Comparison of ENCODE assay signal across 24 cellular contexts in the genomic region with DNA sequence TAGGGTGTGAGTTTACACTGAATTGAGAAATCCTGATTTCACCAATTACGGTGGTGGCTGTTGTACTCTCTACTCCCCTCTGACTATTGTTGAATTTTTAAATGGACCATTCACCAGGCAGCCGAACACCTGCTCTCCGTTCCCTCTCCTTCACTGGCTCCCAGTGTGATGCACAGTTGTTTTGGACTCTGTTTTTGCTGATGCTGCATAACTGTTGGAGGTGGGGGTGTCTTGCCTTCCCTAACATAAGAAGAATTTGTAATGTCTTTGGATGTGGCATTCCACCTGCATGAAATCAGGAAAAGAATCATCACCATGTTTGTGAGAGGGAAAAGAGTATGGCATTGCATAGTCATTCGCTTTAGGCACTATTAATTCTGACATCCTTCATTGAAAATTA.
"Had no signal": no experiment of that assay in that cellular context is flagged by ENCODE, and none has a peak within 500 bp of the region (broad histone marks: within the 10 kb centered on the region; RNA-seq: fewer than 3 reads in every experiment).

No MANE protein-coding gene starts in this region.

- ATAC-seq: activated CD8-positive, alpha-beta T cell treated with anti-CD3 and anti-CD28 coated beads, Interleukin-2, amount 10 ng/mL, durations not matched to agents 7 days and 5 days; activated naive CD8-positive, alpha-beta T cell treated with anti-CD3 and anti-CD28 coated beads, Interleukin-2, amount 50 U/mL, for 24 hours; body of pancreas; foreskin keratinocyte; lower lobe of right lung; mucosa of descending colon; stimulated activated naive B cell treated with anti-CD40 and anti-IgM and Interleukin-4, amounts not matched to agents 10 μg/mL and 1 μg/mL and 100 μg/mL, for 72 hours had no signal

- FAIRE-seq: kidney had no signal

- H3K27ac ChIP-seq: body of pancreas, foreskin keratinocyte, lower lobe of right lung, transverse colon, vagina had no signal

- H3K27ac Mint-ChIP-seq: activated CD8-positive, alpha-beta T cell treated with anti-CD3 and anti-CD28 coated beads, Interleukin-2, amount 10 ng/mL, durations not matched to agents 7 days and 5 days; activated naive CD8-positive, alpha-beta T cell treated with anti-CD3 and anti-CD28 coated beads, Interleukin-2, amount 50 U/mL, for 24 hours; activated T-helper 1 cell treated with anti-CD3 and anti-CD28 coated beads, Interleukin-12 subunit alpha, Interleukin-12 subunit beta, Interleukin-2, Interleukin-4 antibody, amounts not matched to agents 30 ng/mL and 10 ng/mL and 1 ng/mL, durations not matched to agents 14 hours and 24 hours and 36 hours; dendritic cell treated with granulocyte-macrophage colony-stimulating factor and Interleukin-4, amounts not matched to agents 40 ng/mL and 50 ng/mL, for 4 days; nephron progenitor cell; stimulated activated naive B cell treated with anti-CD40 and anti-IgM and Interleukin-4, amounts not matched to agents 10 μg/mL and 1 μg/mL and 100 μg/mL, for 72 hours had no signal

- H3K4me3 Mint-ChIP-seq: activated CD8-positive, alpha-beta T cell treated with anti-CD3 and anti-CD28 coated beads, Interleukin-2, amount 10 ng/mL, durations not matched to agents 7 days and 5 days; activated naive CD8-positive, alpha-beta T cell treated with anti-CD3 and anti-CD28 coated beads, Interleukin-2, amount 50 U/mL, for 24 hours; activated T-helper 1 cell treated with anti-CD3 and anti-CD28 coated beads, Interleukin-12 subunit alpha, Interleukin-12 subunit beta, Interleukin-2, Interleukin-4 antibody, amounts not matched to agents 30 ng/mL and 10 ng/mL and 1 ng/mL, durations not matched to agents 14 hours and 24 hours and 36 hours; dendritic cell treated with granulocyte-macrophage colony-stimulating factor and Interleukin-4, amounts not matched to agents 40 ng/mL and 50 ng/mL, for 4 days; nephron progenitor cell; stimulated activated naive B cell treated with anti-CD40 and anti-IgM and Interleukin-4, amounts not matched to agents 10 μg/mL and 1 μg/mL and 100 μg/mL, for 72 hours had no signal

- H3K9me3 Mint-ChIP-seq: activated naive CD8-positive, alpha-beta T cell treated with anti-CD3 and anti-CD28 coated beads, Interleukin-2, amount 50 U/mL, for 24 hours; activated T-helper 1 cell treated with anti-CD3 and anti-CD28 coated beads, Interleukin-12 subunit alpha, Interleukin-12 subunit beta, Interleukin-2, Interleukin-4 antibody, amounts not matched to agents 30 ng/mL and 10 ng/mL and 1 ng/mL, durations not matched to agents 14 hours and 24 hours and 36 hours; dendritic cell treated with granulocyte-macrophage colony-stimulating factor and Interleukin-4, amounts not matched to agents 40 ng/mL and 50 ng/mL, for 4 days; nephron progenitor cell had no signal

- H3K4me1 ChIP-seq: body of pancreas, foreskin keratinocyte, lower lobe of right lung, transverse colon, vagina had no signal

- DNase-seq: activated CD4-positive, alpha-beta T cell treated with anti-CD3 and anti-CD28 coated beads for 1 hour; activated CD4-positive, alpha-beta T cell treated with anti-CD3 and anti-CD28 coated beads, Interleukin-2, amount 50 U/mL, for 1 hour; activated CD8-positive, alpha-beta T cell treated with anti-CD3 and anti-CD28 coated beads, Interleukin-2, amount 10 ng/mL, durations not matched to agents 7 days and 5 days; activated gamma-delta T cell; activated naive CD4-positive, alpha-beta T cell treated with anti-CD3 and anti-CD28 coated beads, Interleukin-2, amount 50 U/mL, for 16 hours; activated naive CD8-positive, alpha-beta T cell treated with anti-CD3 and anti-CD28 coated beads, Interleukin-2, amount 50 U/mL, for 24 hours; anterior cingulate cortex; body of pancreas; effector CD8-positive, alpha-beta T cell; foreskin keratinocyte; kidney; lower lobe of right lung; mesendoderm; mucosa of descending colon; nephron progenitor cell; occipital lobe; posterior cingulate gyrus; stimulated activated CD4-positive, alpha-beta T cell treated with anti-CD3 and anti-CD28 coated beads, Interleukin-2, amount 100 ng/mL, for 48 hours; stimulated activated CD8-positive, alpha-beta memory T cell treated with anti-CD3 and anti-CD28 coated beads, Interleukin-4, amount 100 ng/mL, for 48 hours; stimulated activated naive B cell treated with anti-CD40 and anti-IgM and Interleukin-4, amounts not matched to agents 10 μg/mL and 1 μg/mL and 100 μg/mL, for 72 hours; transverse colon had no signal

- H3K36me3 ChIP-seq: lower lobe of right lung, transverse colon, vagina had no signal

- H3K4me3 ChIP-seq: body of pancreas, lower lobe of right lung, mucosa of descending colon, transverse colon, vagina had no signal

- H3K9me3 ChIP-seq: body of pancreas, lower lobe of right lung, mucosa of descending colon, transverse colon, vagina had no signal

- H3K36me3 Mint-ChIP-seq: stimulated activated naive B cell treated with anti-CD40 and anti-IgM and Interleukin-4, amounts not matched to agents 10 μg/mL and 1 μg/mL and 100 μg/mL, for 72 hours had no signal

- H3K27me3 ChIP-seq: body of pancreas, transverse colon, vagina had no signal
